Comparison of ENCODE assay signal across 1 cellular context in genomic region chr1:1758692-1759455, GRCh38.
TF ChIP-seq lines count a peak whose summit lies in the region.

No MANE protein-coding gene starts in this region.

TF ChIP-seq in K562, 482 proteins besides CTCF, POLR2A, EP300 and RAD21 (continued from another document and continues in another):
- no peak for TF ChIP-seq MYBL2 (IDR thresholded peaks at IDR 0.05; ENCODE audit: low read depth)
- no peak for TF ChIP-seq MYBL2 (CRISPR knock-in tag; IDR thresholded peaks at IDR 0.05; ENCODE audit: borderline replicate concordance)
- TF ChIP-seq SAFB2 (IDR thresholded peaks at IDR 0.05; ENCODE audit: borderline replicate concordance, low read depth, low read length, severe bottlenecking): no peak
- no peak for TF ChIP-seq NFATC3 (IDR thresholded peaks at IDR 0.05)
- TF ChIP-seq ZSCAN32 (CRISPR knock-in tag; IDR thresholded peaks at IDR 0.05): no peak
- no peak for TF ChIP-seq SMARCC2 (IDR thresholded peaks at IDR 0.05; ENCODE audit: low read depth)
- TF ChIP-seq GABPB2 (CRISPR knock-in tag; conservative IDR thresholded peaks at IDR 0.05): no peak
- 0 out of 4 replicates have a peak, but pooled peaks of 1 of the 2 experiments have one; percentile 26 for TF ChIP-seq FOXK2 (conservative IDR thresholded peaks at IDR 0.05 in 1 of 2, IDR thresholded peaks at IDR 0.05 in 1 of 2; ENCODE audit: low read depth in 2 of 2)
- TF ChIP-seq EP400 (IDR thresholded peaks at IDR 0.05): peak; percentile 92
- peak in 1 of 3 experiments; percentile 59; a peak in 1 of 6 replicates for TF ChIP-seq ZBTB11 (CRISPR knock-in tag; IDR thresholded peaks at IDR 0.05)
- TF ChIP-seq ZNF3 (CRISPR knock-in tag; IDR thresholded peaks at IDR 0.05): no peak
- no peak for TF ChIP-seq ZNF717 (CRISPR knock-in tag; IDR thresholded peaks at IDR 0.05)
- TF ChIP-seq AFF1 (IDR thresholded peaks at IDR 0.05; ENCODE audit: low read depth in 1 of 2, partially characterized antibody in 2 of 2): no peak
- TF ChIP-seq HNRNPLL (IDR thresholded peaks at IDR 0.05; ENCODE audit: low read depth, low read length, poor library complexity, severe bottlenecking): no peak
- TF ChIP-seq ZHX1 (conservative IDR thresholded peaks at IDR 0.05; ENCODE audit: low read length): no peak
- TF ChIP-seq MEIS2 (IDR thresholded peaks at IDR 0.05; ENCODE audit: partially characterized antibody): no peak
- TF ChIP-seq MAZ (CRISPR knock-in tag; conservative IDR thresholded peaks at IDR 0.05 in 1 of 2, IDR thresholded peaks at IDR 0.05 in 1 of 2): peak; percentile 89 to 93
- no peak for TF ChIP-seq ZC3H11A (IDR thresholded peaks at IDR 0.05; ENCODE audit: low read depth, low read length)
- TF ChIP-seq ZBTB1 (CRISPR knock-in tag; IDR thresholded peaks at IDR 0.05; ENCODE audit: borderline replicate concordance, low read depth): peak; percentile 32; the same call in 1 of the 2 replicates
- TF ChIP-seq ZNF23 (CRISPR knock-in tag; IDR thresholded peaks at IDR 0.05): no peak
- TF ChIP-seq TOE1 (IDR thresholded peaks at IDR 0.05; ENCODE audit: borderline replicate concordance): peak; percentile 88
- no peak for TF ChIP-seq TOE1 (CRISPR knock-in tag; IDR thresholded peaks at IDR 0.05; ENCODE audit: borderline replicate concordance, low read depth)
- peak; percentile 23; the same call in 1 of the 2 replicates for TF ChIP-seq GMEB1 (CRISPR knock-in tag; IDR thresholded peaks at IDR 0.05)
- no peak for TF ChIP-seq PTBP1 (IDR thresholded peaks at IDR 0.05; ENCODE audit: low read depth, low read length)
- TF ChIP-seq SIX5 (IDR thresholded peaks at IDR 0.05; ENCODE audit: borderline replicate concordance in 1 of 2, insufficient read depth in 1 of 2, low read depth in 1 of 2, low read length in 2 of 2): no peak
- TF ChIP-seq EWSR1 (IDR thresholded peaks at IDR 0.05; ENCODE audit: borderline replicate concordance, low read depth, partially characterized antibody): no peak
- no peak for TF ChIP-seq PTRF (tag; IDR thresholded peaks at IDR 0.05)
- no peak for TF ChIP-seq DNMT1 (IDR thresholded peaks at IDR 0.05)
- no peak for TF ChIP-seq ZNF24 (IDR thresholded peaks at IDR 0.05)
- peak; percentile 62; the same call in 1 of the 2 replicates for TF ChIP-seq TARDBP (IDR thresholded peaks at IDR 0.05)
- no peak for TF ChIP-seq ZKSCAN8 (CRISPR knock-in tag; IDR thresholded peaks at IDR 0.05)
- no peak for TF ChIP-seq JUNB (CRISPR knock-in tag; conservative IDR thresholded peaks at IDR 0.05)
- TF ChIP-seq BRF1 (IDR thresholded peaks at IDR 0.05; ENCODE audit: borderline replicate concordance, extremely low read depth, insufficient read length): no peak
- peak; percentile 50; the same call in 1 of the 2 replicates for TF ChIP-seq PHF8 (IDR thresholded peaks at IDR 0.05; ENCODE audit: borderline replicate concordance, low read length)
- no peak for TF ChIP-seq SRSF3 (IDR thresholded peaks at IDR 0.05; ENCODE audit: insufficient read depth, low read length)
- TF ChIP-seq MCM7 (IDR thresholded peaks at IDR 0.05): no peak
- TF ChIP-seq CCAR2 (IDR thresholded peaks at IDR 0.05; ENCODE audit: low read depth, low read length): no peak
- TF ChIP-seq NEUROD1 (IDR thresholded peaks at IDR 0.05; ENCODE audit: borderline replicate concordance, low read depth, low read length, partially characterized antibody): peak; percentile 60
- no peak; the same call in 1 of the 2 replicates for TF ChIP-seq MTA1 (IDR thresholded peaks at IDR 0.05; ENCODE audit: borderline replicate concordance)
- no peak for TF ChIP-seq ILF3 (IDR thresholded peaks at IDR 0.05; ENCODE audit: borderline replicate concordance)
- TF ChIP-seq EGR1 (conservative IDR thresholded peaks at IDR 0.05): 0 out of 2 replicates have a peak, but pooled peaks have one; percentile 46
- no peak for TF ChIP-seq YBX1 (IDR thresholded peaks at IDR 0.05)
- TF ChIP-seq ZNF57 (CRISPR knock-in tag; IDR thresholded peaks at IDR 0.05): no peak
- no peak for TF ChIP-seq CREB5 (CRISPR knock-in tag; IDR thresholded peaks at IDR 0.05)
- no peak for TF ChIP-seq POLR3A (IDR thresholded peaks at IDR 0.05; ENCODE audit: borderline replicate concordance, extremely low read depth, insufficient read depth, insufficient read length)
- no peak for TF ChIP-seq ZNF76 (CRISPR knock-in tag; IDR thresholded peaks at IDR 0.05; ENCODE audit: borderline replicate concordance)
- no peak for TF ChIP-seq EHMT2 (IDR thresholded peaks at IDR 0.05)
- TF ChIP-seq ATF2 (CRISPR knock-in tag; IDR thresholded peaks at IDR 0.05): no peak
- no peak for TF ChIP-seq FOXM1 (IDR thresholded peaks at IDR 0.05; ENCODE audit: low read depth)
- TF ChIP-seq FOXM1 (CRISPR knock-in tag; IDR thresholded peaks at IDR 0.05; ENCODE audit: low read depth): no peak; the same call in 1 of the 2 replicates
- TF ChIP-seq ZNF740 (CRISPR knock-in tag; IDR thresholded peaks at IDR 0.05): peak; percentile 77; the same call in 1 of the 2 replicates
- no peak for TF ChIP-seq ZNF740 (tag; IDR thresholded peaks at IDR 0.05)
- no peak for TF ChIP-seq ZNF79 (CRISPR knock-in tag; IDR thresholded peaks at IDR 0.05; ENCODE audit: low read depth)
- TF ChIP-seq OTX1 (CRISPR knock-in tag; IDR thresholded peaks at IDR 0.05): no peak
- peak; percentile 79 for TF ChIP-seq CBFA2T3 (IDR thresholded peaks at IDR 0.05)
- no peak for TF ChIP-seq NR0B1 (IDR thresholded peaks at IDR 0.05; ENCODE audit: partially characterized antibody)
- TF ChIP-seq RBFOX2 (IDR thresholded peaks at IDR 0.05; ENCODE audit: low read depth, low read length): peak; percentile 77
